Comparison of ENCODE assay signal across 16 cellular contexts in the genomic region with DNA sequence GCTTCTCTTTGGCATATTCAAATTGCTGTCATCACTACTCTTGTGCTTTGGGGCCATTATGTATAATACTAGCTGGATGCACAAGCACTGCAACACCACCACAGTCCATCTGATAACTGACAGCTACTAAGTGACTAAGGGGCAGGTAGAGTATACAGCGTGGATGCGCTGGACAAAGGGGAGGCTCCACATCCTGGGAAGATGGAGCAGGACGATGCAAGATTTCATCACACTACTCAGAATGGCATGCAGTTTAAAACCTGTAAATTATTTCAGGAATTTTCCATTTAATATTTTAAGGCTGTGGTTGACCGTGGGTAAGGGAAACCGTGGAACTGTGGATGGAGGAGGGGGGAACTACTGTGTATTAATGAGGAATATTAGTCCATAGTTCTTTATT. TPM values are rescaled to one million over a fixed set of nuclear protein-coding genes. Genes with fewer than 3 reads are reported as not detected.
DNase-seq lines count a peak whose midpoint lies in the region; ATAC-seq, FAIRE-seq and TF ChIP-seq lines count a peak whose summit lies in the region.
"Had no signal": no experiment of that assay in that cellular context is flagged by ENCODE, and none has a peak within 500 bp of the region (broad histone marks: within the 10 kb centered on the region; RNA-seq: fewer than 3 reads in every experiment).

No MANE protein-coding gene starts in this region.

- no peak overlapping the region for H2BK15ac ChIP-seq in mesenchymal stem cell (ENCODE audit: low read depth, poor library complexity, severe bottlenecking)

- RAD21 ChIA-PET in HCT116 (lab: Charles Lee; ENCODE audit: low non-redundant PET in 1 of 2, low total read pairs in 2 of 2, uncharacterized antibody in 2 of 2, unreplicated experiment in 2 of 2): no interaction called here

- no peak overlapping the region for H3K18ac ChIP-seq in mesenchymal stem cell (ENCODE audit: low read depth in 1 of 2, low read length in 2 of 2)

- H3K4me2 ChIP-seq in A549: peak overlapping the region; percentile 52
- H3K4me2 ChIP-seq in HCT116 (ENCODE audit: low read length): no peak overlapping the region
- H3K4me2 ChIP-seq in mesenchymal stem cell (ENCODE audit: low read length, poor library complexity, severe bottlenecking): no peak overlapping the region

- CTCF ChIA-PET in A549 (lab: Yijun Ruan, JAX): interaction anchor here (0.6 to 0.7 kb wide), 2 partner anchors 9 to 16 kb away, joined by 3 to 6 read pairs; no protein-coding TSS in a partner anchor
- CTCF ChIA-PET in HCT116 (lab: Charles Lee): no interaction called here

- no peaks in the 10 kb centered on the region for H3K9me2 ChIP-seq in HCT116 (ENCODE audit: insufficient read depth)

- H4K91ac ChIP-seq in mesenchymal stem cell (ENCODE audit: low read length): no peak overlapping the region

- TF ChIP-seq POLR2A in A549 (IDR thresholded peaks at IDR 0.05; ENCODE audit: low read length): no peak
- TF ChIP-seq POLR2A in HCT116 (IDR thresholded peaks at IDR 0.05; ENCODE audit: borderline replicate concordance, extremely low read depth, insufficient read depth, insufficient read length): no peak
- TF ChIP-seq POLR2A in upper lobe of left lung (IDR thresholded peaks at IDR 0.05): no peak

- H4K8ac ChIP-seq in mesenchymal stem cell (ENCODE audit: low read length): peak overlapping the region; percentile 85

- FAIRE-seq in A549 (lab: Jason Lieb, UNC): peak; percentile 65
- FAIRE-seq: TTC549 had no signal

- TF ChIP-seq RAD21 in A549 (conservative IDR thresholded peaks at IDR 0.05 in 1 of 2, IDR thresholded peaks at IDR 0.05 in 1 of 2) (no peak), HCT116 (IDR thresholded peaks at IDR 0.05; ENCODE audit: low read depth) (no peak)

- DNase-seq in A549 (ENCODE audit: low read depth in 1 of 2, low spot score in 1 of 2): peak in 1 of 2 experiments; percentile 56
- DNase-seq in HCT116 (ENCODE audit: low read depth, low spot score): no peak
- DNase-seq in astrocyte of the cerebellum (ENCODE audit: low read depth): peak; percentile 22
- DNase-seq in mesenchymal stem cell: no peak
- no peak for DNase-seq in activated CD4-positive, CD25-positive, alpha-beta regulatory T cell treated with anti-CD3 and anti-CD28 coated beads, Interleukin-2, amount 50 U/mL, for 72 hours
- DNase-seq in substantia nigra (lab: John Stamatoyannopoulos, UW): no peak
- no peak for DNase-seq in upper lobe of left lung
- DNase-seq: BE2C, caudate nucleus, esophagus squamous epithelium, KBM-7, NCI-H2171 treated with DMSO at 0.1 percent for 48 hours, nucleus accumbens had no signal

- POLR2A ChIA-PET in A549 (lab: Yijun Ruan, JAX) (interaction anchor here (0.6 kb wide), 1 partner anchor 48 kb away, joined by 4 read pairs; no protein-coding TSS in a partner anchor), HCT116 (lab: Charles Lee) (interaction anchor here (1.0 kb wide), 1 partner anchor 40 kb away, joined by 3 read pairs; no protein-coding TSS in a partner anchor)

- no peak for TF ChIP-seq EP300 in A549 (IDR thresholded peaks at IDR 0.05)
- no peak for TF ChIP-seq EP300 in upper lobe of left lung (IDR thresholded peaks at IDR 0.05)

- WGBS in A549 (ENCODE audit: missing lambda C conversion rate): 40% methylated on average over 5 of the region's 5 CpGs
- WGBS in mesenchymal stem cell: 73% methylated on average over 4 of the region's 5 CpGs
- WGBS in upper lobe of left lung, 2 donors: 78 to 82% methylated on average over 5 of the region's 5 CpGs

- H3K9ac ChIP-seq in HCT116 (ENCODE audit: low read length) (no peak overlapping the region), mesenchymal stem cell (ENCODE audit: low read length) (no peak overlapping the region)

- H3K4me1 ChIP-seq in A549 (peaks cover 90% of the 10 kb centered on the region), HCT116 (ENCODE audit: control insufficient read depth in 1 of 2, insufficient read depth in 2 of 2, low read length in 2 of 2) (peaks cover 33 to 50% of the 10 kb centered on the region in 2 experiments), mesenchymal stem cell (ENCODE audit: control insufficient read depth, insufficient read depth, low read depth, low read length) (peaks cover 25% of the 10 kb centered on the region), upper lobe of left lung (peaks cover 22 to 49% (median 29%) of the 10 kb centered on the region in 4 donors)
- H3K4me1 ChIP-seq: BE2C had no signal

- H2BK5ac ChIP-seq in mesenchymal stem cell (ENCODE audit: low read depth, low read length, poor library complexity, severe bottlenecking): no peak overlapping the region

- H4K20me1 ChIP-seq in HCT116 (ENCODE audit: insufficient read depth): peaks cover 25% of the 10 kb centered on the region; the same call in 1 of the 2 replicates

- ATAC-seq in A549: peak; percentile 39 to 58; a peak in 4 of 6 replicates
- peak; percentile 29; the same call in 1 of the 2 replicates for ATAC-seq in HCT116
- no peak for ATAC-seq in GM18867 (IDR thresholded peaks at IDR 0.05; ENCODE audit: unreplicated experiment)
- ATAC-seq in upper lobe of left lung (ENCODE audit: low FRiP score in 2 of 2): no peak

- in situ Hi-C loops in astrocyte of the cerebellum (cut with HindIII; ENCODE audit: low sequenced_read_pairs): no loop called here

- no peak overlapping the region for H3K23ac ChIP-seq in mesenchymal stem cell (ENCODE audit: low read length in 2 of 2)

- H2AFZ ChIP-seq in HCT116 (ENCODE audit: low read depth, low read length, poor library complexity, severe bottlenecking) (no peak overlapping the region), mesenchymal stem cell (ENCODE audit: low read depth, low read length) (no peak overlapping the region)

- no peak overlapping the region for H3K14ac ChIP-seq in mesenchymal stem cell (ENCODE audit: low read length in 2 of 2)

- H3K36me3 ChIP-seq in HCT116 (ENCODE audit: control insufficient read depth in 1 of 2, insufficient read depth in 2 of 2, low read length in 2 of 2): peaks cover 0 to 1% of the 10 kb centered on the region in 2 experiments; a peak in 1 of 4 replicates
- H3K36me3 ChIP-seq in mesenchymal stem cell (ENCODE audit: control insufficient read depth in 1 of 2, insufficient read depth in 2 of 2, low read depth in 1 of 2, low read length in 2 of 2): peaks cover 9 to 18% of the 10 kb centered on the region in 2 experiments
- H3K36me3 ChIP-seq in upper lobe of left lung: peaks cover 0 to 14% (median 0%) of the 10 kb centered on the region in 4 donors
- H3K36me3 ChIP-seq: BE2C, Peyer's patch had no signal

- TF ChIP-seq CTCF in A549 (IDR thresholded peaks at IDR 0.05) (no peak), HCT116 (IDR thresholded peaks at IDR 0.05 in 2 of 3, conservative IDR thresholded peaks at IDR 0.05 in 1 of 3; ENCODE audit: borderline replicate concordance in 1 of 3, insufficient read depth in 1 of 3, low read depth in 2 of 3, low read length in 2 of 3) (no peak), astrocyte of the cerebellum (IDR thresholded peaks at IDR 0.05; ENCODE audit: low read depth, low read length, missing control alignments) (no peak), upper lobe of left lung (IDR thresholded peaks at IDR 0.05) (no peak)

- H3K9me3 ChIP-seq in A549 (no peaks in the 10 kb centered on the region), HCT116 (ENCODE audit: control insufficient read depth in 1 of 2, insufficient read depth in 1 of 2, low read depth in 1 of 2, low read length in 2 of 2) (no peaks in the 10 kb centered on the region), mesenchymal stem cell (ENCODE audit: control insufficient read depth, low read length) (no peaks in the 10 kb centered on the region), upper lobe of left lung (no peaks in the 10 kb centered on the region)
- H3K9me3 ChIP-seq: BE2C, esophagus squamous epithelium, Peyer's patch had no signal

- H2BK120ac ChIP-seq in mesenchymal stem cell (ENCODE audit: low read depth, low read length): no peak overlapping the region

- BruUV-seq in HCT116 (replicated peaks; lab: Mats Ljungman, UMichigan): no TSS peak

- H3K27ac ChIP-seq in A549 (peak overlapping the region; percentile 55 to 80), HCT116 (ENCODE audit: low read depth, low read length) (no peak overlapping the region), mesenchymal stem cell (ENCODE audit: low read length, poor library complexity, severe bottlenecking) (no peak overlapping the region), substantia nigra (ENCODE audit: low read depth, low read length, poor library complexity, severe bottlenecking) (no peak overlapping the region), upper lobe of left lung (no peak overlapping the region)
- H3K27ac ChIP-seq: esophagus squamous epithelium had no signal

- no peak overlapping the region for H3K4ac ChIP-seq in mesenchymal stem cell (ENCODE audit: low read depth in 1 of 2, low read length in 2 of 2)

- H2AK5ac ChIP-seq in mesenchymal stem cell (ENCODE audit: low read length, severe bottlenecking): no peak overlapping the region

- H3K79me2 ChIP-seq in HCT116 (ENCODE audit: insufficient read depth, low read length): peaks cover 100% of the 10 kb centered on the region

- H2BK12ac ChIP-seq in mesenchymal stem cell (ENCODE audit: low read length in 2 of 2): no peak overlapping the region

- no peaks in the 10 kb centered on the region for H3K27me3 ChIP-seq in HCT116 (ENCODE audit: insufficient read depth, low read length)
- H3K27me3 ChIP-seq in mesenchymal stem cell (ENCODE audit: control insufficient read depth in 1 of 2, insufficient read depth in 1 of 2, low read length in 2 of 2): no peaks in the 10 kb centered on the region
- H3K27me3 ChIP-seq in upper lobe of left lung: no peaks in the 10 kb centered on the region
- H3K27me3 ChIP-seq: BE2C, esophagus squamous epithelium, Peyer's patch had no signal

- intact Hi-C loops in HCT116 (cut with micrococcal nuclease): no loop called here

- H3K79me1 ChIP-seq in mesenchymal stem cell (replicated peaks; ENCODE audit: low read length, poor library complexity, severe bottlenecking): peaks cover 16% of the 10 kb centered on the region

- H3K4me3 ChIP-seq in A549 (no peak overlapping the region), HCT116 (replicated peaks in 1 of 2; ENCODE audit: low read depth in 1 of 2, low read length in 2 of 2) (no peak overlapping the region), astrocyte of the cerebellum (ENCODE audit: low read depth, low read length) (no peak overlapping the region), mesenchymal stem cell (ENCODE audit: insufficient read depth in 1 of 2, low read depth in 1 of 2, low read length in 2 of 2) (no peak overlapping the region), upper lobe of left lung (no peak overlapping the region)
- H3K4me3 ChIP-seq: esophagus squamous epithelium, Peyer's patch had no signal

RNA-seq across cellular contexts. Expression of a gene that starts 25.0 kb away (rescaled TPM):
- polyA plus RNA-seq in A549 (2011; rRNA removed): 147 and 200 TPM in 2 replicates
- 170 and 183 TPM in 2 replicates for polyA plus RNA-seq in A549 (2012; cell fraction: cytosol; rRNA removed)
- 347 and 385 TPM in 2 replicates for polyA plus RNA-seq in A549 (2012; cell fraction: nucleus; rRNA removed)
- 192 to 240 TPM (median 228 TPM) in 3 replicates for polyA plus RNA-seq in A549 (2017; fragmentation: RNase III; extraction: RNeasy Plus Mini Kit Qiagen cat#74134 plus additional on column Dnase treatment)
- 215 and 250 TPM in 2 replicates for polyA minus RNA-seq in A549 (2011; rRNA and poly(A)+ RNA removed)
- 258 TPM for total RNA-seq in HCT116 (2021; ENCODE audit: unreplicated experiment)
- polyA plus RNA-seq in HCT116 (2012): 131 and 153 TPM in 2 replicates
- 112 TPM for polyA plus RNA-seq in mesenchymal stem cell (2013, experiment 1 of 2)
- polyA plus RNA-seq in mesenchymal stem cell (2013, experiment 2 of 2): 112 TPM
- 100 to 1,000 TPM; 201 to 380 (median 285) TPM for total RNA-seq in upper lobe of left lung

Comparison
In these comparisons a context has a peak if more than half of its experiments do, and no peak if none do; other contexts are left out.
1. ATAC-seq: peak in A549 (2 of 2) and HCT116 (single experiment); none in GM18867 (single experiment) and upper lobe of left lung (0 of 2).
2. H3K27ac ChIP-seq: peak in A549 (2 of 2); none in HCT116 (single experiment), mesenchymal stem cell (single experiment), substantia nigra (single experiment) and upper lobe of left lung (0 of 4).